13 cellular contexts compared by ENCODE assay signal in genomic region chr10:124643281-124644009, GRCh38.
DNase-seq lines count a peak whose midpoint lies in the region; ATAC-seq and TF ChIP-seq lines count a peak whose summit lies in the region.
"Had no signal": no experiment of that assay in that cellular context is flagged by ENCODE, and none has a peak within 500 bp of the region (broad histone marks: within the 10 kb centered on the region; RNA-seq: fewer than 3 reads in every experiment).

No MANE protein-coding gene starts in this region.

- H3K27ac ChIP-seq in endodermal cell (ENCODE audit: low read depth, low read length) (peak overlapping the region; percentile 70), neutrophil (peak overlapping the region; percentile 99)

- peak; percentile 64 for DNase-seq in ELF-1 (ENCODE audit: low read depth, low spot score)
- DNase-seq in NCI-H2227 (lab: John Stamatoyannopoulos, UW; ENCODE audit: unreplicated experiment), result peak; percentile 43
- no peak for DNase-seq in endodermal cell
- DNase-seq in H4 (ENCODE audit: low spot score), result no peak
- DNase-seq in GOT3 (lab: John Stamatoyannopoulos, UW), result no peak
- DNase-seq: activated naive CD4-positive, alpha-beta T cell treated with Interleukin-2 at 50 U/mL for 16 hours; EL; kidney glomerular epithelial cell; NCI-H1930; RPMI8226 had no signal

- H3K36me3 ChIP-seq in endodermal cell (ENCODE audit: control insufficient read depth, insufficient read depth, low read length) (no peaks in the 10 kb centered on the region), neutrophil (no peaks in the 10 kb centered on the region)

- no peak overlapping the region for H3K4me3 Mint-ChIP-seq in endodermal cell

- H3K27ac Mint-ChIP-seq in endodermal cell, result no peak overlapping the region

- no peaks in the 10 kb centered on the region for H3K36me3 Mint-ChIP-seq in endodermal cell (ENCODE audit: low read depth)

- TF ChIP-seq CTCF in endodermal cell (conservative IDR thresholded peaks at IDR 0.05) (no peak), neutrophil (IDR thresholded peaks at IDR 0.05) (no peak)

- peaks cover 4% of the 10 kb centered on the region for H3K4me1 ChIP-seq in endodermal cell (ENCODE audit: control insufficient read depth, insufficient read depth, low read length)
- H3K4me1 ChIP-seq in neutrophil (ENCODE audit: control insufficient read depth in 1 of 2, insufficient read depth in 1 of 2, low read depth in 1 of 2, low read length in 1 of 2), result peaks cover 78 to 98% of the 10 kb centered on the region in 2 experiments
- H3K4me1 ChIP-seq: HAP-1 had no signal

- H3K4me1 Mint-ChIP-seq in endodermal cell, result peaks cover 21% of the 10 kb centered on the region

- no peak for ATAC-seq in GM19035 (IDR thresholded peaks at IDR 0.05; ENCODE audit: unreplicated experiment)

- H3K9ac ChIP-seq in endodermal cell (ENCODE audit: extremely low read depth, low read length, poor library complexity, severe bottlenecking), result no peak overlapping the region

- WGBS in endodermal cell (ENCODE audit: insufficient coverage in 1 of 2, insufficient read length in 1 of 2), 2 experiments, result 93 to 94% methylated on average over 24 to 30 of the region's 30 CpGs

- H3K27me3 ChIP-seq in endodermal cell (ENCODE audit: control insufficient read depth, insufficient read depth, low read length, poor library complexity, severe bottlenecking), result no peaks in the 10 kb centered on the region
- H3K27me3 ChIP-seq in neutrophil, result no peaks in the 10 kb centered on the region

- H3K9me3 ChIP-seq in endodermal cell (ENCODE audit: control insufficient read depth, low read length), result no peaks in the 10 kb centered on the region
- H3K9me3 ChIP-seq in neutrophil, result no peaks in the 10 kb centered on the region
- H3K9me3 ChIP-seq: HAP-1 had no signal

- no peaks in the 10 kb centered on the region for H3K27me3 Mint-ChIP-seq in endodermal cell (ENCODE audit: insufficient read depth)

- no peaks in the 10 kb centered on the region for H3K9me3 Mint-ChIP-seq in endodermal cell

- H3K4me3 ChIP-seq in endodermal cell (ENCODE audit: low read length), result no peak overlapping the region
- no peak overlapping the region for H3K4me3 ChIP-seq in neutrophil (ENCODE audit: low read depth in 1 of 2, low read length in 1 of 2)
- H3K4me3 ChIP-seq: HAP-1 had no signal

Comparison
In these comparisons a context has a peak if more than half of its experiments do, and no peak if none do; other contexts are left out.
1. DNase-seq: peak in ELF-1 (single experiment) and NCI-H2227 (single experiment); none in endodermal cell (single experiment), H4 (single experiment) and GOT3 (single experiment).